ENCODE assay signal across 10 cellular contexts in the genomic region with DNA sequence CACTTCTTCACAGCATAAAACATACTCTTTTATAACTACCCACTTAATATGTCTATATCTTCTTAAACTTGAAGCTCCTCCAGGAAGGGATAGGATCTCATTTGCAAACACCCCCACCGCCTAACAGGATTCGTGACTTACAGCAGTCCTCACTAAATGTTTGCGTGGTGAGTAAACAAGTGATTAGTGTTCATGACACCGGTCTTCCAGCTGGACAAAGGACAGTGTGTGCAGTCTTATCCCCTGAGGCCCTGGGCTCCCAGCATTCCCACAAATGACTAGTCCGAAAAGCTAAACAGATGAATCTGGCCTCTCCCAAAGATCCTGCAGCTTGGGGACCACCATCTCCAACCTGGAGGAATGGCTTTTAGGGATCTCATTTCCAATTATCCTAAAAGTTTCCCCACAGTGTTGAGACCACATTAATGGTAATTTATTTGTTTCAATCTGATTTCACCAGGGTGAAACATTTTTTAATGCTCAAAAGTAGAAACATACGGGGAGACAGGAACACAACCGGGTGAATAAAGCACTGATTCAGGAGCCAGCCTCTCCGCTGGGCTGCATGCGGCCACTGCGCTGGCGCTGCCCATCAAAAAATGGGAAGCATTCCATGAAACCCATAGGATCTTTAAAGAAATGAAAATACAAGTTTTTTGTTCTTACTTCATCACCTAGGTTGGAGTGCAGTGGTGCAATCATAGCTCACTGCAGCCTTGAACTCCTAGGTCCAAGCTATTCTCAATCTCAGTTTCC.
DNase-seq lines count a peak whose midpoint lies in the region; ATAC-seq and TF ChIP-seq lines count a peak whose summit lies in the region.
"Had no signal": no experiment of that assay in that cellular context is flagged by ENCODE, and none has a peak within 500 bp of the region (broad histone marks: within the 10 kb centered on the region; RNA-seq: fewer than 3 reads in every experiment).

No MANE protein-coding gene starts in this region.

- H3K27ac Mint-ChIP-seq in natural killer cell treated with Interleukin-12 subunit alpha and Interleukin-12 subunit beta and Interleukin-15 and Interleukin-18, amount 100 ng/mL, for 72 hours = no peak overlapping the region

- CTCF ChIA-PET in AG04449 (lab: Yijun Ruan, JAX) (interaction anchor here (0.7 to 5.1 kb wide), 8 partner anchors 8 to 553 kb away, joined by 3 to 49 read pairs (median 3); no protein-coding TSS in a partner anchor), RWPE1 (lab: Yijun Ruan, JAX) (interaction anchor here (0.7 kb wide), 1 partner anchor 515 kb away, joined by 3 read pairs; no protein-coding TSS in a partner anchor)

- no peak overlapping the region for H3K27ac ChIP-seq in RWPE1
- H3K27ac ChIP-seq: right atrium auricular region had no signal

- H3K4me1 Mint-ChIP-seq in natural killer cell treated with Interleukin-12 subunit alpha and Interleukin-12 subunit beta and Interleukin-15 and Interleukin-18, amount 100 ng/mL, for 72 hours (ENCODE audit: low read depth in 2 of 2) = no peaks in the 10 kb centered on the region

- no peaks in the 10 kb centered on the region for H3K9me3 Mint-ChIP-seq in natural killer cell treated with Interleukin-12 subunit alpha and Interleukin-12 subunit beta and Interleukin-15 and Interleukin-18, amount 100 ng/mL, for 72 hours

- intact Hi-C loops in posterior cingulate gyrus (cut with DNase I) = no loop called here

- no peak for ATAC-seq in natural killer cell treated with Interleukin-12 subunit alpha and Interleukin-12 subunit beta and Interleukin-15 and Interleukin-18, amount 100 ng/mL, for 72 hours

- DNase-seq in AG04449 (ENCODE audit: low read depth, low spot score) (peak; percentile 21), GM03348 (ENCODE audit: low spot score) (peak; percentile 32), RWPE1 (ENCODE audit: low spot score) (peak; percentile 68), fibroblast of peridontal ligament (ENCODE audit: extremely low read depth) (peak; percentile 18), GM10266 (ENCODE audit: extremely low spot score) (no peak), middle frontal gyrus (ENCODE audit: extremely low spot score, low spot score) (no peak), posterior cingulate gyrus (no peak)
- DNase-seq in natural killer cell treated with Interleukin-12 subunit alpha and Interleukin-12 subunit beta and Interleukin-15 and Interleukin-18, amount 100 ng/mL, for 72 hours (ENCODE audit: low spot score) = no peak
- DNase-seq: NCI-H524 treated with DMSO at 0.1 percent for 48 hours had no signal

- H3K4me3 Mint-ChIP-seq in natural killer cell treated with Interleukin-12 subunit alpha and Interleukin-12 subunit beta and Interleukin-15 and Interleukin-18, amount 100 ng/mL, for 72 hours = no peak overlapping the region

- TF ChIP-seq CTCF in AG04449 (IDR thresholded peaks at IDR 0.05; ENCODE audit: insufficient read depth, low read length, missing control alignments) (no peak), RWPE1 (conservative IDR thresholded peaks at IDR 0.05; ENCODE audit: low read depth) (no peak), GM10266 (IDR thresholded peaks at IDR 0.05; ENCODE audit: control insufficient read depth, insufficient read depth, low read depth, missing control alignments) (no peak)

- POLR2A ChIA-PET in AG04449 (lab: Yijun Ruan, JAX) = no interaction called here
- POLR2A ChIA-PET in RWPE1 (lab: Yijun Ruan, JAX; ENCODE audit: low non-redundant PET) = no interaction called here

- H3K27me3 Mint-ChIP-seq in natural killer cell treated with Interleukin-12 subunit alpha and Interleukin-12 subunit beta and Interleukin-15 and Interleukin-18, amount 100 ng/mL, for 72 hours = no peaks in the 10 kb centered on the region

- H3K4me3 ChIP-seq in AG04449 (ENCODE audit: low read depth, low read length) = no peak overlapping the region
- H3K4me3 ChIP-seq: right atrium auricular region had no signal

- H3K36me3 Mint-ChIP-seq in natural killer cell treated with Interleukin-12 subunit alpha and Interleukin-12 subunit beta and Interleukin-15 and Interleukin-18, amount 100 ng/mL, for 72 hours = no peaks in the 10 kb centered on the region

Comparison
In these comparisons a context has a peak if more than half of its experiments do, and no peak if none do; other contexts are left out.
1. DNase-seq: peak in AG04449 (single experiment), GM03348 (single experiment), RWPE1 (single experiment) and fibroblast of peridontal ligament (single experiment); none in GM10266 (single experiment), middle frontal gyrus (single experiment), natural killer cell treated with Interleukin-12 subunit alpha and Interleukin-12 subunit beta and Interleukin-15 and Interleukin-18, amount 100 ng/mL, for 72 hours (single experiment) and posterior cingulate gyrus (0 of 10).